1 cellular context compared by ENCODE assay signal in the genomic region with DNA sequence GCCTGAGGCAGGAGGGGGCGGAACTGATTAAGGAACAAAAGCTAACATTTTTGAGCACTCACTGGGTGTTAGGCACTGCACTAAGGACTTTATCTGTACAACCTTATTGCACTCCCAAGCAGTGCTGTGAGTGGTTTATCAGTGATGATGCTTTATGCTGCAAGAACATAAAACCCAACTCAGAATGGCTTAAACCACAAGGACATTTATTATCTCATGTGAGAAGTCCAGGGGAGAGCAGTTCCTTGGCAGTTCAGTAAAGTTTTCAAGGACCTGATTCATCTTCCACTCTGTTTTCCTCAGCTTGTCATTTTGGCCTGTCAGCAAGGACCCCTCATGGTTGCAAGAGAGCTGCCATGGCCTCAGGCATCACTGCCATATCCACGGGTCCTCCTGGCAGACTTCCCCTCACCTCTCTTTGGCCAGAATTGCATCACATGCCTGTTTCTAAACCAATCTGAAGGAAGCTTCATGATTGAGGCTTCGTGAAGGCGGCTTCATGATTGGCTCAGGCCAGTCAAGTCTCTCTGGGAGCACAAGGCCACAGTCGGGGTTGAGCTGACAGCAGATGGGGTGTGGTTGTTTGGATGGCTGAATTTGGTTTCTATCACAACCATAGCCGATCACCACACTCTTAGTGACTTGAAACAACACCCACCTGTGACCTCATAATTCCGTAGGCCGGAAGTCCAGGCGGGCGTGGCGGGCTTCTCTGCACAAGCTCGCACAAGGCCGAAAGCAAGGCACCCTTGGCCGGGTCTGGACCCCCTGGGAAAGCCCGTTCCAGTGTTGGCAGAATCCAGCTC.
TF ChIP-seq lines count a peak whose summit lies in the region.

No MANE protein-coding gene starts in this region.

TF ChIP-seq in K562, 482 proteins besides CTCF, POLR2A, EP300 and RAD21 (continued from another document and continues in another):
- TF ChIP-seq CREB1 (IDR thresholded peaks at IDR 0.05) (0 out of 2 replicates have a peak, but pooled peaks have one; percentile 29), CREB1 (CRISPR knock-in tag; IDR thresholded peaks at IDR 0.05) (peak; percentile 60; the same call in 1 of the 2 replicates), CEBPG (CRISPR knock-in tag; IDR thresholded peaks at IDR 0.05) (peak; percentile 85), CEBPG (tag; conservative IDR thresholded peaks at IDR 0.05 in 1 of 2, IDR thresholded peaks at IDR 0.05 in 1 of 2) (peak; percentile 33 to 81; a peak in 2 of 4 replicates), POLR2AphosphoS2 (IDR thresholded peaks at IDR 0.05; ENCODE audit: low read length) (no peak), ZNF197 (CRISPR knock-in tag; IDR thresholded peaks at IDR 0.05; ENCODE audit: low read depth) (no peak), NFYB (IDR thresholded peaks at IDR 0.05; ENCODE audit: extremely low read depth, insufficient read length) (peak; percentile 73), KHSRP (IDR thresholded peaks at IDR 0.05) (no peak), ZBTB11 (CRISPR knock-in tag; IDR thresholded peaks at IDR 0.05) (0 out of 6 replicates have a peak, but pooled peaks of 1 of the 3 experiments have one; percentile 33), BRF2 (IDR thresholded peaks at IDR 0.05; ENCODE audit: borderline replicate concordance, insufficient read depth, insufficient read length) (no peak), SRF (CRISPR knock-in tag; IDR thresholded peaks at IDR 0.05) (no peak), ZNF133 (CRISPR knock-in tag; IDR thresholded peaks at IDR 0.05) (no peak), HDAC2 (IDR thresholded peaks at IDR 0.05) (peak; percentile 92), ZNF766 (CRISPR knock-in tag; conservative IDR thresholded peaks at IDR 0.05) (peak; percentile 89), RCOR1 (IDR thresholded peaks at IDR 0.05; ENCODE audit: borderline replicate concordance in 1 of 2, low read depth in 2 of 2, low read length in 2 of 2) (peak; percentile 88 to 98), RB1 (IDR thresholded peaks at IDR 0.05; ENCODE audit: low read depth) (peak; percentile 8; the same call in 1 of the 2 replicates), NFIX (CRISPR knock-in tag; IDR thresholded peaks at IDR 0.05; ENCODE audit: low read depth) (no peak), DACH1 (IDR thresholded peaks at IDR 0.05; ENCODE audit: partially characterized antibody) (no peak), CEBPZ (IDR thresholded peaks at IDR 0.05; ENCODE audit: borderline replicate concordance, low read depth, low read length) (no peak), TAL1 (IDR thresholded peaks at IDR 0.05) (peak; percentile 82), ZNF398 (CRISPR knock-in tag; IDR thresholded peaks at IDR 0.05) (no peak), ARID3A (IDR thresholded peaks at IDR 0.05; ENCODE audit: borderline replicate concordance, low read depth, low read length) (peak; percentile 74; the same call in 1 of the 2 replicates), DMBX1 (CRISPR knock-in tag; IDR thresholded peaks at IDR 0.05; ENCODE audit: borderline replicate concordance) (0 out of 2 replicates have a peak, but pooled peaks have one; percentile 23), RBFOX2 (IDR thresholded peaks at IDR 0.05; ENCODE audit: low read depth, low read length) (0 out of 2 replicates have a peak, but pooled peaks have one; percentile 34), POLR2G (IDR thresholded peaks at IDR 0.05; ENCODE audit: low read depth, low read length) (no peak), ZNF134 (CRISPR knock-in tag; conservative IDR thresholded peaks at IDR 0.05) (0 out of 2 replicates have a peak, but pooled peaks have one; percentile 13), HDAC1 (IDR thresholded peaks at IDR 0.05) (peak; percentile 8 to 92; a peak in 2 of 4 replicates), GABPB2 (CRISPR knock-in tag; conservative IDR thresholded peaks at IDR 0.05) (no peak), HCFC1 (IDR thresholded peaks at IDR 0.05; ENCODE audit: low read depth, low read length) (no peak), ZNF584 (CRISPR knock-in tag; IDR thresholded peaks at IDR 0.05; ENCODE audit: low read depth) (no peak), RBM25 (IDR thresholded peaks at IDR 0.05; ENCODE audit: low read depth, low read length, severe bottlenecking) (peak; percentile 90), FOXA1 (IDR thresholded peaks at IDR 0.05; ENCODE audit: borderline replicate concordance) (no peak), EGR1 (conservative IDR thresholded peaks at IDR 0.05) (peak; percentile 73), CBFA2T2 (conservative IDR thresholded peaks at IDR 0.05) (peak; percentile 85), SMAD4 (CRISPR knock-in tag; conservative IDR thresholded peaks at IDR 0.05) (peak; percentile 33; the same call in 1 of the 2 replicates), XRCC5 (IDR thresholded peaks at IDR 0.05; ENCODE audit: low read depth, low read length) (no peak), POLR2AphosphoS5 (IDR thresholded peaks at IDR 0.05; ENCODE audit: control insufficient read depth, insufficient read depth, low read depth, low read length) (peak; percentile 75), ARID1B (IDR thresholded peaks at IDR 0.05) (peak; percentile 90), ZNF830 (CRISPR knock-in tag; IDR thresholded peaks at IDR 0.05) (no peak), PML (IDR thresholded peaks at IDR 0.05; ENCODE audit: low read length) (no peak)
- TF ChIP-seq, protein P1, sequence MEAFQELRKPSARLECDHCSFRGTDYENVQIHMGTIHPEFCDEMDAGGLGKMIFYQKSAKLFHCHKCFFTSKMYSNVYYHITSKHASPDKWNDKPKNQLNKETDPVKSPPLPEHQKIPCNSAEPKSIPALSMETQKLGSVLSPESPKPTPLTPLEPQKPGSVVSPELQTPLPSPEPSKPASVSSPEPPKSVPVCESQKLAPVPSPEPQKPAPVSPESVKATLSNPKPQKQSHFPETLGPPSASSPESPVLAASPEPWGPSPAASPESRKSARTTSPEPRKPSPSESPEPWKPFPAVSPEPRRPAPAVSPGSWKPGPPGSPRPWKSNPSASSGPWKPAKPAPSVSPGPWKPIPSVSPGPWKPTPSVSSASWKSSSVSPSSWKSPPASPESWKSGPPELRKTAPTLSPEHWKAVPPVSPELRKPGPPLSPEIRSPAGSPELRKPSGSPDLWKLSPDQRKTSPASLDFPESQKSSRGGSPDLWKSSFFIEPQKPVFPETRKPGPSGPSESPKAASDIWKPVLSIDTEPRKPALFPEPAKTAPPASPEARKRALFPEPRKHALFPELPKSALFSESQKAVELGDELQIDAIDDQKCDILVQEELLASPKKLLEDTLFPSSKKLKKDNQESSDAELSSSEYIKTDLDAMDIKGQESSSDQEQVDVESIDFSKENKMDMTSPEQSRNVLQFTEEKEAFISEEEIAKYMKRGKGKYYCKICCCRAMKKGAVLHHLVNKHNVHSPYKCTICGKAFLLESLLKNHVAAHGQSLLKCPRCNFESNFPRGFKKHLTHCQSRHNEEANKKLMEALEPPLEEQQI (IDR thresholded peaks at IDR 0.05), result 0 out of 2 replicates have a peak, but pooled peaks have one; percentile 22
- TF ChIP-seq, protein P2, sequence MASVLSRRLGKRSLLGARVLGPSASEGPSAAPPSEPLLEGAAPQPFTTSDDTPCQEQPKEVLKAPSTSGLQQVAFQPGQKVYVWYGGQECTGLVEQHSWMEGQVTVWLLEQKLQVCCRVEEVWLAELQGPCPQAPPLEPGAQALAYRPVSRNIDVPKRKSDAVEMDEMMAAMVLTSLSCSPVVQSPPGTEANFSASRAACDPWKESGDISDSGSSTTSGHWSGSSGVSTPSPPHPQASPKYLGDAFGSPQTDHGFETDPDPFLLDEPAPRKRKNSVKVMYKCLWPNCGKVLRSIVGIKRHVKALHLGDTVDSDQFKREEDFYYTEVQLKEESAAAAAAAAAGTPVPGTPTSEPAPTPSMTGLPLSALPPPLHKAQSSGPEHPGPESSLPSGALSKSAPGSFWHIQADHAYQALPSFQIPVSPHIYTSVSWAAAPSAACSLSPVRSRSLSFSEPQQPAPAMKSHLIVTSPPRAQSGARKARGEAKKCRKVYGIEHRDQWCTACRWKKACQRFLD (CRISPR knock-in tag; IDR thresholded peaks at IDR 0.05), result 0 out of 2 replicates have a peak, but pooled peaks have one; percentile 37
- TF ChIP-seq, protein P3, sequence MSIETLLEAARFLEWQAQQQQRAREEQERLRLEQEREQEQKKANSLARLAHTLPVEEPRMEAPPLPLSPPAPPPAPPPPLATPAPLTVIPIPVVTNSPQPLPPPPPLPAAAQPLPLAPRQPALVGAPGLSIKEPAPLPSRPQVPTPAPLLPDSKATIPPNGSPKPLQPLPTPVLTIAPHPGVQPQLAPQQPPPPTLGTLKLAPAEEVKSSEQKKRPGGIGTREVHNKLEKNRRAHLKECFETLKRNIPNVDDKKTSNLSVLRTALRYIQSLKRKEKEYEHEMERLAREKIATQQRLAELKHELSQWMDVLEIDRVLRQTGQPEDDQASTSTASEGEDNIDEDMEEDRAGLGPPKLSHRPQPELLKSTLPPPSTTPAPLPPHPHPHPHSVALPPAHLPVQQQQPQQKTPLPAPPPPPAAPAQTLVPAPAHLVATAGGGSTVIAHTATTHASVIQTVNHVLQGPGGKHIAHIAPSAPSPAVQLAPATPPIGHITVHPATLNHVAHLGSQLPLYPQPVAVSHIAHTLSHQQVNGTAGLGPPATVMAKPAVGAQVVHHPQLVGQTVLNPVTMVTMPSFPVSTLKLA (conservative IDR thresholded peaks at IDR 0.05), result 0 out of 4 replicates have a peak, but pooled peaks of 1 of the 2 experiments have one; percentile 37
